In genomic region chr11:313304-313786, GRCh38 we compare ENCODE assay signal across 1 cellular context.
TF ChIP-seq lines count a peak whose summit lies in the region.

No MANE protein-coding gene starts in this region.

TF ChIP-seq in K562, 482 proteins besides CTCF, POLR2A, EP300 and RAD21 (continues in another document):
- TF ChIP-seq KLF13 (tag; IDR thresholded peaks at IDR 0.05; ENCODE audit: borderline replicate concordance, low read depth) (no peak), LCOR (CRISPR knock-in tag; IDR thresholded peaks at IDR 0.05) (no peak), BHLHE40 (IDR thresholded peaks at IDR 0.05; ENCODE audit: low read length) (0 out of 2 replicates have a peak, but pooled peaks have one; percentile 7), TFAM (CRISPR knock-in tag; conservative IDR thresholded peaks at IDR 0.05) (no peak), DMBX1 (CRISPR knock-in tag; IDR thresholded peaks at IDR 0.05; ENCODE audit: borderline replicate concordance) (peak; percentile 74; the same call in 1 of the 2 replicates), TEAD4 (IDR thresholded peaks at IDR 0.05; ENCODE audit: low read length) (0 out of 2 replicates have a peak, but pooled peaks have one; percentile 1), TEAD4 (CRISPR knock-in tag; IDR thresholded peaks at IDR 0.05; ENCODE audit: borderline replicate concordance) (no peak), PHB (CRISPR knock-in tag; IDR thresholded peaks at IDR 0.05) (no peak), YY1 (IDR thresholded peaks at IDR 0.05; ENCODE audit: borderline replicate concordance in 1 of 3, control insufficient read depth in 1 of 3, extremely low read depth in 1 of 3, insufficient read depth in 3 of 3, insufficient read length in 1 of 3, insufficient replicate concordance in 2 of 3, low read depth in 1 of 3, low read length in 2 of 3) (no peak), CREB3 (tag; conservative IDR thresholded peaks at IDR 0.05; ENCODE audit: low read depth) (0 out of 2 replicates have a peak, but pooled peaks have one; percentile 14), SP1 (CRISPR knock-in tag; IDR thresholded peaks at IDR 0.05) (0 out of 2 replicates have a peak, but pooled peaks have one; percentile 3), SMARCA4 (IDR thresholded peaks at IDR 0.05) (no peak), SRSF3 (IDR thresholded peaks at IDR 0.05; ENCODE audit: insufficient read depth, low read length) (no peak), SETDB1 (IDR thresholded peaks at IDR 0.05; ENCODE audit: low read length) (no peak), SIN3A (IDR thresholded peaks at IDR 0.05; ENCODE audit: borderline replicate concordance in 2 of 2, control insufficient read depth in 1 of 2, low read depth in 2 of 2, low read length in 2 of 2) (no peak), EGR1 (conservative IDR thresholded peaks at IDR 0.05) (no peak), ZSCAN29 (IDR thresholded peaks at IDR 0.05) (no peak), CHCHD3 (CRISPR knock-in tag; IDR thresholded peaks at IDR 0.05) (no peak), NR2C2 (CRISPR knock-in tag; IDR thresholded peaks at IDR 0.05) (0 out of 2 replicates have a peak, but pooled peaks have one; percentile 22), NR2C2 (tag; IDR thresholded peaks at IDR 0.05) (no peak), ZNF518B (CRISPR knock-in tag; IDR thresholded peaks at IDR 0.05) (no peak), ZNF253 (CRISPR knock-in tag; conservative IDR thresholded peaks at IDR 0.05) (no peak), ZNF165 (CRISPR knock-in tag; IDR thresholded peaks at IDR 0.05; ENCODE audit: borderline replicate concordance) (0 out of 2 replicates have a peak, but pooled peaks have one; percentile 65), ZNF76 (CRISPR knock-in tag; IDR thresholded peaks at IDR 0.05; ENCODE audit: borderline replicate concordance) (0 out of 2 replicates have a peak, but pooled peaks have one; percentile 56), PHF8 (IDR thresholded peaks at IDR 0.05; ENCODE audit: borderline replicate concordance, low read length) (peak; percentile 29; the same call in 1 of the 2 replicates), ZNF57 (CRISPR knock-in tag; IDR thresholded peaks at IDR 0.05) (0 out of 2 replicates have a peak, but pooled peaks have one; percentile 11), RBM39 (optimal IDR thresholded peaks at IDR 0.05; ENCODE audit: low read depth, low read length) (no peak), SMARCA5 (IDR thresholded peaks at IDR 0.05) (no peak), GABPA (tag; conservative IDR thresholded peaks at IDR 0.05; ENCODE audit: low read depth) (no peak), CEBPG (CRISPR knock-in tag; IDR thresholded peaks at IDR 0.05) (no peak), CEBPG (tag; conservative IDR thresholded peaks at IDR 0.05 in 1 of 2, IDR thresholded peaks at IDR 0.05 in 1 of 2) (no peak), FOSL1 (tag; conservative IDR thresholded peaks at IDR 0.05) (no peak), ZBTB5 (IDR thresholded peaks at IDR 0.05) (no peak), ZNF592 (IDR thresholded peaks at IDR 0.05) (peak; percentile 89), ZNF699 (CRISPR knock-in tag; IDR thresholded peaks at IDR 0.05; ENCODE audit: insufficient replicate concordance) (no peak), MEIS2 (IDR thresholded peaks at IDR 0.05; ENCODE audit: partially characterized antibody) (no peak)
- TF ChIP-seq, protein P1, sequence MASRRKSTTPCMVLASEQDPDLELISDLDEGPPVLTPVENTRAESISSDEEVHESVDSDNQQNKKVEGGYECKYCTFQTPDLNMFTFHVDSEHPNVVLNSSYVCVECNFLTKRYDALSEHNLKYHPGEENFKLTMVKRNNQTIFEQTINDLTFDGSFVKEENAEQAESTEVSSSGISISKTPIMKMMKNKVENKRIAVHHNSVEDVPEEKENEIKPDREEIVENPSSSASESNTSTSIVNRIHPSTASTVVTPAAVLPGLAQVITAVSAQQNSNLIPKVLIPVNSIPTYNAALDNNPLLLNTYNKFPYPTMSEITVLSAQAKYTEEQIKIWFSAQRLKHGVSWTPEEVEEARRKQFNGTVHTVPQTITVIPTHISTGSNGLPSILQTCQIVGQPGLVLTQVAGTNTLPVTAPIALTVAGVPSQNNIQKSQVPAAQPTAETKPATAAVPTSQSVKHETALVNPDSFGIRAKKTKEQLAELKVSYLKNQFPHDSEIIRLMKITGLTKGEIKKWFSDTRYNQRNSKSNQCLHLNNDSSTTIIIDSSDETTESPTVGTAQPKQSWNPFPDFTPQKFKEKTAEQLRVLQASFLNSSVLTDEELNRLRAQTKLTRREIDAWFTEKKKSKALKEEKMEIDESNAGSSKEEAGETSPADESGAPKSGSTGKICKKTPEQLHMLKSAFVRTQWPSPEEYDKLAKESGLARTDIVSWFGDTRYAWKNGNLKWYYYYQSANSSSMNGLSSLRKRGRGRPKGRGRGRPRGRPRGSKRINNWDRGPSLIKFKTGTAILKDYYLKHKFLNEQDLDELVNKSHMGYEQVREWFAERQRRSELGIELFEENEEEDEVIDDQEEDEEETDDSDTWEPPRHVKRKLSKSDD (conservative IDR thresholded peaks at IDR 0.05; ENCODE audit: low read length), result no peak
- TF ChIP-seq, protein P2, sequence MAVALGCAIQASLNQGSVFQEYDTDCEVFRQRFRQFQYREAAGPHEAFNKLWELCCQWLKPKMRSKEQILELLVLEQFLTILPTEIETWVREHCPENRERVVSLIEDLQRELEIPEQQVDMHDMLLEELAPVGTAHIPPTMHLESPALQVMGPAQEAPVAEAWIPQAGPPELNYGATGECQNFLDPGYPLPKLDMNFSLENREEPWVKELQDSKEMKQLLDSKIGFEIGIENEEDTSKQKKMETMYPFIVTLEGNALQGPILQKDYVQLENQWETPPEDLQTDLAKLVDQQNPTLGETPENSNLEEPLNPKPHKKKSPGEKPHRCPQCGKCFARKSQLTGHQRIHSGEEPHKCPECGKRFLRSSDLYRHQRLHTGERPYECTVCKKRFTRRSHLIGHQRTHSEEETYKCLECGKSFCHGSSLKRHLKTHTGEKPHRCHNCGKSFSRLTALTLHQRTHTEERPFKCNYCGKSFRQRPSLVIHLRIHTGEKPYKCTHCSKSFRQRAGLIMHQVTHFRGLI (CRISPR knock-in tag; IDR thresholded peaks at IDR 0.05), result no peak
- TF ChIP-seq, protein P3, sequence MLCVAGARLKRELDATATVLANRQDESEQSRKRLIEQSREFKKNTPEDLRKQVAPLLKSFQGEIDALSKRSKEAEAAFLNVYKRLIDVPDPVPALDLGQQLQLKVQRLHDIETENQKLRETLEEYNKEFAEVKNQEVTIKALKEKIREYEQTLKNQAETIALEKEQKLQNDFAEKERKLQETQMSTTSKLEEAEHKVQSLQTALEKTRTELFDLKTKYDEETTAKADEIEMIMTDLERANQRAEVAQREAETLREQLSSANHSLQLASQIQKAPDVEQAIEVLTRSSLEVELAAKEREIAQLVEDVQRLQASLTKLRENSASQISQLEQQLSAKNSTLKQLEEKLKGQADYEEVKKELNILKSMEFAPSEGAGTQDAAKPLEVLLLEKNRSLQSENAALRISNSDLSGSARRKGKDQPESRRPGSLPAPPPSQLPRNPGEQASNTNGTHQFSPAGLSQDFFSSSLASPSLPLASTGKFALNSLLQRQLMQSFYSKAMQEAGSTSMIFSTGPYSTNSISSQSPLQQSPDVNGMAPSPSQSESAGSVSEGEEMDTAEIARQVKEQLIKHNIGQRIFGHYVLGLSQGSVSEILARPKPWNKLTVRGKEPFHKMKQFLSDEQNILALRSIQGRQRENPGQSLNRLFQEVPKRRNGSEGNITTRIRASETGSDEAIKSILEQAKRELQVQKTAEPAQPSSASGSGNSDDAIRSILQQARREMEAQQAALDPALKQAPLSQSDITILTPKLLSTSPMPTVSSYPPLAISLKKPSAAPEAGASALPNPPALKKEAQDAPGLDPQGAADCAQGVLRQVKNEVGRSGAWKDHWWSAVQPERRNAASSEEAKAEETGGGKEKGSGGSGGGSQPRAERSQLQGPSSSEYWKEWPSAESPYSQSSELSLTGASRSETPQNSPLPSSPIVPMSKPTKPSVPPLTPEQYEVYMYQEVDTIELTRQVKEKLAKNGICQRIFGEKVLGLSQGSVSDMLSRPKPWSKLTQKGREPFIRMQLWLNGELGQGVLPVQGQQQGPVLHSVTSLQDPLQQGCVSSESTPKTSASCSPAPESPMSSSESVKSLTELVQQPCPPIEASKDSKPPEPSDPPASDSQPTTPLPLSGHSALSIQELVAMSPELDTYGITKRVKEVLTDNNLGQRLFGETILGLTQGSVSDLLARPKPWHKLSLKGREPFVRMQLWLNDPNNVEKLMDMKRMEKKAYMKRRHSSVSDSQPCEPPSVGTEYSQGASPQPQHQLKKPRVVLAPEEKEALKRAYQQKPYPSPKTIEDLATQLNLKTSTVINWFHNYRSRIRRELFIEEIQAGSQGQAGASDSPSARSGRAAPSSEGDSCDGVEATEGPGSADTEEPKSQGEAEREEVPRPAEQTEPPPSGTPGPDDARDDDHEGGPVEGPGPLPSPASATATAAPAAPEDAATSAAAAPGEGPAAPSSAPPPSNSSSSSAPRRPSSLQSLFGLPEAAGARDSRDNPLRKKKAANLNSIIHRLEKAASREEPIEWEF (CRISPR knock-in tag; IDR thresholded peaks at IDR 0.05), result no peak
